16 cellular contexts compared by ENCODE assay signal in genomic region chr15:64903331-64903950, GRCh38. TPM values are rescaled to one million over a fixed set of nuclear protein-coding genes. Genes with fewer than 3 reads are reported as not detected.
DNase-seq lines count a peak whose midpoint lies in the region; ATAC-seq and TF ChIP-seq lines count a peak whose summit lies in the region.
"Had no signal": no experiment of that assay in that cellular context is flagged by ENCODE, and none has a peak within 500 bp of the region (broad histone marks: within the 10 kb centered on the region; RNA-seq: fewer than 3 reads in every experiment).

No MANE protein-coding gene starts in this region.

- H3K9me3 Mint-ChIP-seq in activated CD4-positive, alpha-beta T cell treated with anti-CD3 and anti-CD28 coated beads for 36 hours (ENCODE audit: low read depth): peaks cover 6% of the 10 kb centered on the region
- H3K9me3 Mint-ChIP-seq in CD4-positive, CD25-positive, alpha-beta regulatory T cell: peaks cover 0 to 5% (median 2%) of the 10 kb centered on the region in 7 donors
- peaks cover 17% of the 10 kb centered on the region for H3K9me3 Mint-ChIP-seq in activated CD4-positive, alpha-beta memory T cell treated with anti-CD3 and anti-CD28 coated beads for 36 hours

- peaks cover 34% of the 10 kb centered on the region for H3K4me1 Mint-ChIP-seq in activated CD4-positive, alpha-beta T cell treated with anti-CD3 and anti-CD28 coated beads for 36 hours
- H3K4me1 Mint-ChIP-seq in CD4-positive, CD25-positive, alpha-beta regulatory T cell: peaks cover 6 to 42% (median 34%) of the 10 kb centered on the region in 4 donors
- H3K4me1 Mint-ChIP-seq in activated CD4-positive, alpha-beta memory T cell treated with anti-CD3 and anti-CD28 coated beads for 36 hours (ENCODE audit: low read depth): peaks cover 34% of the 10 kb centered on the region

- H3K4me3 ChIP-seq in CD4-positive, CD25-positive, alpha-beta regulatory T cell (ENCODE audit: low read depth, low read length): no peak overlapping the region
- H3K4me3 ChIP-seq in fibroblast of villous mesenchyme (ENCODE audit: low read depth, low read length): no peak overlapping the region
- H3K4me3 ChIP-seq: PC-9 had no signal

- no peaks in the 10 kb centered on the region for H3K27me3 ChIP-seq in CD4-positive, CD25-positive, alpha-beta regulatory T cell (ENCODE audit: control insufficient read depth, insufficient read depth, low read length)

- no peak for TF ChIP-seq CTCF in fibroblast of villous mesenchyme (IDR thresholded peaks at IDR 0.05; ENCODE audit: insufficient read depth, low read depth, low read length)

- no peak overlapping the region for H3K27ac ChIP-seq in CD4-positive, CD25-positive, alpha-beta regulatory T cell (ENCODE audit: insufficient read depth, low read length, poor library complexity, severe bottlenecking)
- H3K27ac ChIP-seq: C4-2B, PC-9 had no signal

- CTCF ChIA-PET in activated CD4-positive, alpha-beta T cell treated with anti-CD3 and anti-CD28 coated beads for 36 hours (lab: Charles Lee): interaction anchor here (0.6 to 1.7 kb wide), 2 partner anchors 10 to 495 kb away, joined by 3 to 4 read pairs; no protein-coding TSS in a partner anchor
- CTCF ChIA-PET in activated CD4-positive, alpha-beta memory T cell treated with anti-CD3 and anti-CD28 coated beads for 36 hours (lab: Charles Lee): interaction anchor here (0.7 to 6.8 kb wide), 7 partner anchors 9 to 774 kb away, joined by 3 to 60 read pairs (median 4); no protein-coding TSS in a partner anchor

- H3K27me3 Mint-ChIP-seq in activated CD4-positive, alpha-beta T cell treated with anti-CD3 and anti-CD28 coated beads for 36 hours: peaks cover 2% of the 10 kb centered on the region
- H3K27me3 Mint-ChIP-seq in CD4-positive, CD25-positive, alpha-beta regulatory T cell: no peaks in the 10 kb centered on the region
- H3K27me3 Mint-ChIP-seq in activated CD4-positive, alpha-beta memory T cell treated with anti-CD3 and anti-CD28 coated beads for 36 hours: no peaks in the 10 kb centered on the region

- ATAC-seq in activated CD4-positive, alpha-beta T cell treated with anti-CD3 and anti-CD28 coated beads for 36 hours: peak; percentile 25
- ATAC-seq in CD4-positive, CD25-positive, alpha-beta regulatory T cell (ENCODE audit: low read depth in 2 of 2): no peak

- H3K27ac Mint-ChIP-seq in activated CD4-positive, alpha-beta T cell treated with anti-CD3 and anti-CD28 coated beads for 36 hours: peak overlapping the region; percentile 45
- H3K27ac Mint-ChIP-seq in CD4-positive, CD25-positive, alpha-beta regulatory T cell: peak overlapping the region in 2 of 3 donors; percentile 33 to 46
- H3K27ac Mint-ChIP-seq in activated CD4-positive, alpha-beta memory T cell treated with anti-CD3 and anti-CD28 coated beads for 36 hours: peak overlapping the region; percentile 76
- H3K27ac Mint-ChIP-seq: HFFc6 had no signal

- H3K9me3 ChIP-seq in CD4-positive, CD25-positive, alpha-beta regulatory T cell (ENCODE audit: control insufficient read depth in 2 of 2, low read length in 2 of 2): peaks cover 2 to 6% of the 10 kb centered on the region in 2 experiments

- intact Hi-C loops in activated CD4-positive, alpha-beta T cell treated with anti-CD3 and anti-CD28 coated beads for 36 hours (cut with DNase I, micrococcal nuclease): no loop called here
- intact Hi-C loops in activated CD4-positive, alpha-beta memory T cell treated with anti-CD3 and anti-CD28 coated beads for 36 hours (cut with micrococcal nuclease): loop anchor here (2.0 kb wide), 1 partner anchor 79 kb away; the partner anchor contains the start of gene PIF1

- no peaks in the 10 kb centered on the region for H3K36me3 ChIP-seq in CD4-positive, CD25-positive, alpha-beta regulatory T cell (ENCODE audit: control insufficient read depth, insufficient read depth, low read length)

- H3K4me3 Mint-ChIP-seq in activated CD4-positive, alpha-beta T cell treated with anti-CD3 and anti-CD28 coated beads for 36 hours: no peak overlapping the region
- peak overlapping the region in 1 of 4 donors; percentile 39 for H3K4me3 Mint-ChIP-seq in CD4-positive, CD25-positive, alpha-beta regulatory T cell
- H3K4me3 Mint-ChIP-seq in activated CD4-positive, alpha-beta memory T cell treated with anti-CD3 and anti-CD28 coated beads for 36 hours: no peak overlapping the region
- H3K4me3 Mint-ChIP-seq: HFFc6 had no signal

- peak; percentile 49 for DNase-seq in activated CD4-positive, alpha-beta T cell treated with anti-CD3 and anti-CD28 coated beads for 36 hours
- DNase-seq in activated CD4-positive, alpha-beta T cell treated with anti-CD3 and anti-CD28 coated beads, Interleukin-2, amount 50 U/mL, for 1 hour: no peak
- DNase-seq in CD4-positive, CD25-positive, alpha-beta regulatory T cell: no peak
- peak; percentile 52 for DNase-seq in activated CD4-positive, alpha-beta memory T cell treated with anti-CD3 and anti-CD28 coated beads for 36 hours
- DNase-seq in fibroblast of villous mesenchyme (ENCODE audit: low read depth): peak; percentile 52
- DNase-seq in cerebellar cortex (ENCODE audit: low spot score): no peak
- DNase-seq in NCI-H2081 treated with DMSO at 0.1 percent for 48 hours (lab: John Stamatoyannopoulos, UW): no peak
- no peak for DNase-seq in KG1 (lab: John Stamatoyannopoulos, UW)
- DNase-seq: HFFc6, KBM-7, NCI-H1092, NCI-H1694, NCI-H446 treated with DMSO at 0.1 percent for 48 hours, NCI-H748 treated with DMSO at 0.1 percent for 48 hours, PC-9 had no signal

- peaks cover 36% of the 10 kb centered on the region for H3K4me1 ChIP-seq in CD4-positive, CD25-positive, alpha-beta regulatory T cell (ENCODE audit: control insufficient read depth, insufficient read depth, low read length, poor library complexity, severe bottlenecking)

- POLR2A ChIA-PET in activated CD4-positive, alpha-beta T cell treated with anti-CD3 and anti-CD28 coated beads for 36 hours (lab: Charles Lee): interaction anchor here (0.6 to 0.7 kb wide), 2 partner anchors 59 to 251 kb away, joined by 4 to 5 read pairs; no protein-coding TSS in a partner anchor
- POLR2A ChIA-PET in activated CD4-positive, alpha-beta memory T cell treated with anti-CD3 and anti-CD28 coated beads for 36 hours (lab: Charles Lee): interaction anchor here (0.7 to 5.4 kb wide), 5 partner anchors 9 to 219 kb away, joined by 3 to 36 read pairs (median 3); no protein-coding TSS in a partner anchor

- peaks cover 9% of the 10 kb centered on the region for H3K36me3 Mint-ChIP-seq in activated CD4-positive, alpha-beta T cell treated with anti-CD3 and anti-CD28 coated beads for 36 hours (ENCODE audit: low read depth)
- H3K36me3 Mint-ChIP-seq in CD4-positive, CD25-positive, alpha-beta regulatory T cell: peaks cover 10% of the 10 kb centered on the region
- peaks cover 9% of the 10 kb centered on the region for H3K36me3 Mint-ChIP-seq in activated CD4-positive, alpha-beta memory T cell treated with anti-CD3 and anti-CD28 coated beads for 36 hours

RNA-seq across cellular contexts. Expression of gene ANKDD1A, which starts 8.3 kb away (rescaled TPM):
- 1 to 10 TPM in 1 of 2 experiments, under 1 TPM in 1; 0.81 to 1.0 TPM for total RNA-seq in activated CD4-positive, alpha-beta T cell treated with anti-CD3 and anti-CD28 coated beads for 36 hours
- 12.4 TPM for total RNA-seq in CD4-positive, CD25-positive, alpha-beta regulatory T cell
- polyA plus RNA-seq in CD4-positive, CD25-positive, alpha-beta regulatory T cell: 1 to 10 TPM in 2 of 4 donors, under 1 TPM in 2; 0.35 to 5.4 (median 0.83) TPM
- 1 to 10 TPM; 6.3 to 6.6 TPM for total RNA-seq in activated CD4-positive, alpha-beta memory T cell treated with anti-CD3 and anti-CD28 coated beads for 36 hours
- 3.9 and 7.1 TPM in 2 replicates for total RNA-seq in fibroblast of villous mesenchyme

Comparison
In these comparisons a context has a peak if more than half of its experiments do, and no peak if none do; other contexts are left out.
1. DNase-seq: peak in activated CD4-positive, alpha-beta T cell treated with anti-CD3 and anti-CD28 coated beads for 36 hours (single experiment), activated CD4-positive, alpha-beta memory T cell treated with anti-CD3 and anti-CD28 coated beads for 36 hours (single experiment) and fibroblast of villous mesenchyme (single experiment); none in activated CD4-positive, alpha-beta T cell treated with anti-CD3 and anti-CD28 coated beads, Interleukin-2, amount 50 U/mL, for 1 hour (single experiment), CD4-positive, CD25-positive, alpha-beta regulatory T cell (0 of 3), cerebellar cortex (single experiment), NCI-H2081 treated with DMSO at 0.1 percent for 48 hours (single experiment) and KG1 (single experiment).
2. Peak in every context shown above with its lines, with median percentiles within 50 percentile points of each other: H3K27ac Mint-ChIP-seq.